ENCODE assay signal across 16 cellular contexts in the genomic region with DNA sequence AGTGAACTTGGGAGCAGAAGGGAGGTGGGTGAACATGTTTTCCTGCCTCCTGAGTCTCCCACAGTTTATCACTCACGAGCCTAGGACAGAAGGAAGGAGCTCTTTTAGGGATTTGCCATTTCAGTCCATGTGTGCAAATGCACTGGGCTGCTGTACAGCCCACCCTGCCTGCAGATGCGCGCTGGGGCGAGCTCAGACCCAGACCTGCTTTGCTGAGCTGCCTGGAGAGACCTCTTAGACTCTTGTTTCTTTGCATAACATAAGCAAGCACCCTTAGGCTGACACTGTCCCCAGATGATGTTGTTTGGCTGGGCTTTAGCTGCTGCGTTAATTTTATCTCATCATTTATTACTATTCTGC.
"Had no signal": no experiment of that assay in that cellular context is flagged by ENCODE, and none has a peak within 500 bp of the region (broad histone marks: within the 10 kb centered on the region; RNA-seq: fewer than 3 reads in every experiment).

No MANE protein-coding gene starts in this region.

- H3K36me3 ChIP-seq: esophagus muscularis mucosa, gastrocnemius medialis, left ventricle myocardium inferior, suprapubic skin, tibial artery had no signal

- H3K9me3 Mint-ChIP-seq: central memory CD8-positive, alpha-beta T cell; stimulated activated effector memory CD8-positive, alpha-beta T cell treated with anti-CD3 and anti-CD28 coated beads, Interleukin-12 subunit alpha, Interleukin-12 subunit beta, amount 100 ng/mL, for 72 hours had no signal

- H3K27ac ChIP-seq: epithelial cell of prostate, esophagus muscularis mucosa, gastrocnemius medialis, left ventricle myocardium inferior, suprapubic skin, tibial artery had no signal

- H3K9me3 ChIP-seq: esophagus muscularis mucosa, gastrocnemius medialis, left ventricle myocardium inferior, suprapubic skin, tibial artery had no signal

- H3K4me1 Mint-ChIP-seq: central memory CD8-positive, alpha-beta T cell; naive thymus-derived CD4-positive, alpha-beta T cell; stimulated activated effector memory CD8-positive, alpha-beta T cell treated with anti-CD3 and anti-CD28 coated beads, Interleukin-12 subunit alpha, Interleukin-12 subunit beta, amount 100 ng/mL, for 72 hours had no signal

- H3K4me3 Mint-ChIP-seq: central memory CD8-positive, alpha-beta T cell; naive thymus-derived CD4-positive, alpha-beta T cell; nephron progenitor cell; stimulated activated effector memory CD8-positive, alpha-beta T cell treated with anti-CD3 and anti-CD28 coated beads, Interleukin-12 subunit alpha, Interleukin-12 subunit beta, amount 100 ng/mL, for 72 hours had no signal

- H3K4me1 ChIP-seq: esophagus muscularis mucosa, gastrocnemius medialis, left ventricle myocardium inferior, suprapubic skin, tibial artery had no signal

- H3K4me3 ChIP-seq: esophagus muscularis mucosa, gastrocnemius medialis, left ventricle myocardium inferior, suprapubic skin, tibial artery had no signal

- DNase-seq: effector memory CD4-positive, alpha-beta T cell; gastrocnemius medialis; left cardiac atrium; left ventricle myocardium inferior; nephron progenitor cell; small intestine; stimulated activated CD4-positive, alpha-beta T cell treated with anti-CD3 and anti-CD28 coated beads, Interleukin-4, amount 100 ng/mL, for 1 hour; stimulated activated CD8-positive, alpha-beta memory T cell treated with anti-CD3 and anti-CD28 coated beads, Interleukin-4, amount 100 ng/mL, for 48 hours; stimulated activated naive CD8-positive, alpha-beta T cell treated with anti-CD3 and anti-CD28 coated beads, Interleukin-15, Interleukin-2, amounts not matched to agents 100 U/mL and 50 U/mL, for 24 hours had no signal

- H3K27ac Mint-ChIP-seq: naive thymus-derived CD4-positive, alpha-beta T cell; nephron progenitor cell; stimulated activated effector memory CD8-positive, alpha-beta T cell treated with anti-CD3 and anti-CD28 coated beads, Interleukin-12 subunit alpha, Interleukin-12 subunit beta, amount 100 ng/mL, for 72 hours had no signal

- H3K36me3 Mint-ChIP-seq: naive thymus-derived CD4-positive, alpha-beta T cell; stimulated activated effector memory CD8-positive, alpha-beta T cell treated with anti-CD3 and anti-CD28 coated beads, Interleukin-12 subunit alpha, Interleukin-12 subunit beta, amount 100 ng/mL, for 72 hours had no signal
